ENCODE assay signal across 8 cellular contexts in the genomic region with DNA sequence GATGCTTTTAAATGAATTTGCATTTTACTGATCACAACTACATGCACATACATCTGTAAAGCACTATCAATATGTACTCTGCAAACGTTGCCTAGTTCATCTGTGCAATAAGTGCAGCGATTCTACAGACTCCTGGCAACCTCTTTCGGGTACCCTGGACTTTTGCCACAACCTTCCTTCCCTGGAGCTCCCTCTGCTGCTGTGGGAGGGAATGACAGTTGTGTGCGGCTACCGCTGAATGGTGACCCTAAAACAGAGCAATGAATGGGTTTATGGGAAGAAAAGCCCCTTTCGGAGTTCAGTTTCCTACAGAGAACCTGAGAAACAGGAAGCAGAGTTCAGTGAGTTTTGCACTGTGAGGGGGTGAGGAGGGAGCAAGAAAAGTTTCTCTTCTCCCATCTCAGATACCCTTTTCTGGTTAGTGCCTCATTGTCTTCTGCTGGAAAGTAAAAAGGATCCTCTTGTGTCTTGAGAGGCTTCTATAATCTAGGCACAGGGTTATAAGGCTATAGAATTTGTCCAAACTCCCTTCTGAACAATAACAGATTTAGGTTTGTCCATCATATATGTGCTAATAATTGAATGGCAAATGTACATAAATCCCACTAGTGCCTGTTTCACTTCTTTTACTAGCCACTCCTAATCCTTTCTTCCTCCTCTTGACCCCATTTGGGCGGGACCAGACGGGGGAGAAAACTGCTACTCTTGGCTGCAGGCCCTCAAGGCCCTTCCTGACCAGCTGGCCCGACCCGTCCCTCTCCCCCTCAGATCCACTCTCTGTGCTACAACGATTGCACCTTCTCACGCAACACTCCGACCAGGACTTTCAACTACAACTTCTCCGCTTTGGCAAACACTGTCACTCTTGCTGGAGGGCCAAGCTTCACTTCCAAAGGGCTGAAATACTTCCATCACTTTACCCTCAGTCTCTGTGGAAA. TPM values are rescaled to one million over a fixed set of nuclear protein-coding genes. Genes with fewer than 3 reads are reported as not detected.
DNase-seq lines count a peak whose midpoint lies in the region; ATAC-seq and TF ChIP-seq lines count a peak whose summit lies in the region.

No MANE protein-coding gene starts in this region.

- H3K36me3 Mint-ChIP-seq in WTC11: no peaks in the 10 kb centered on the region
- H3K36me3 Mint-ChIP-seq in neural crest cell (ENCODE audit: low read depth): no peaks in the 10 kb centered on the region

- CTCF ChIA-PET in WTC11 (lab: Charles Lee): interaction anchor here (0.6 to 3.4 kb wide), 27 partner anchors 10 to 112 kb away, joined by 3 to 23 read pairs (median 4); partner anchors contain the start of genes MYBPHL and SARS1

- POLR2A ChIA-PET in WTC11 (lab: Charles Lee): interaction anchor here (1.0 kb wide), 1 partner anchor 20 kb away, joined by 3 read pairs; the partner anchor contains the start of gene SARS1

- DNase-seq in A172 (ENCODE audit: low spot score): peak; percentile 33
- peak; percentile 85 for DNase-seq in NAMALWA (ENCODE audit: low spot score)
- peak; percentile 78 for DNase-seq in WTC11 (ENCODE audit: low spot score)
- peak; percentile 53 for DNase-seq in dermis blood vessel endothelial cell
- peak; percentile 34 for DNase-seq in neural crest cell (ENCODE audit: low read depth, low spot score)
- no peak for DNase-seq in NCI-H1048 (lab: John Stamatoyannopoulos, UW)

- no peak overlapping the region for H3K4me3 Mint-ChIP-seq in WTC11
- H3K4me3 Mint-ChIP-seq in neural crest cell: no peak overlapping the region

- H3K27ac Mint-ChIP-seq in WTC11 (no peak overlapping the region), neural crest cell (ENCODE audit: unreplicated experiment) (no peak overlapping the region)

- H3K27me3 Mint-ChIP-seq in WTC11 (ENCODE audit: low read depth) (no peaks in the 10 kb centered on the region; the same call in 1 of the 2 replicates), neural crest cell (ENCODE audit: low read depth) (no peaks in the 10 kb centered on the region)

- H3K4me1 Mint-ChIP-seq in WTC11 (peaks cover 3% of the 10 kb centered on the region), neural crest cell (peaks cover 12% of the 10 kb centered on the region)

- peak; percentile 95 for TF ChIP-seq CTCF in GM12872 (IDR thresholded peaks at IDR 0.05; ENCODE audit: insufficient read depth, low read depth, low read length)
- TF ChIP-seq CTCF in WTC11 (IDR thresholded peaks at IDR 0.05): peak; percentile 70
- peak; percentile 69 for TF ChIP-seq CTCF in neural crest cell (conservative IDR thresholded peaks at IDR 0.05)

- ATAC-seq in WTC11 (peak; percentile 71), GM21723 (IDR thresholded peaks at IDR 0.05; ENCODE audit: unreplicated experiment) (no peak)

- no peaks in the 10 kb centered on the region for H3K9me3 Mint-ChIP-seq in WTC11
- no peaks in the 10 kb centered on the region for H3K9me3 Mint-ChIP-seq in neural crest cell

TF ChIP-seq in WTC11, 78 proteins besides CTCF, POLR2A, EP300 and RAD21:
- TF ChIP-seq NR1H2 (CRISPR knock-in tag; IDR thresholded peaks at IDR 0.05) (no peak), ZNF219 (CRISPR knock-in tag; IDR thresholded peaks at IDR 0.05; ENCODE audit: borderline replicate concordance) (no peak), ATF1 (CRISPR knock-in tag; IDR thresholded peaks at IDR 0.05) (no peak), CDX4 (CRISPR knock-in tag; IDR thresholded peaks at IDR 0.05; ENCODE audit: borderline replicate concordance) (no peak), CREB1 (CRISPR knock-in tag; IDR thresholded peaks at IDR 0.05) (no peak), ZNF423 (CRISPR knock-in tag; IDR thresholded peaks at IDR 0.05) (no peak)
- TF ChIP-seq, protein P1, sequence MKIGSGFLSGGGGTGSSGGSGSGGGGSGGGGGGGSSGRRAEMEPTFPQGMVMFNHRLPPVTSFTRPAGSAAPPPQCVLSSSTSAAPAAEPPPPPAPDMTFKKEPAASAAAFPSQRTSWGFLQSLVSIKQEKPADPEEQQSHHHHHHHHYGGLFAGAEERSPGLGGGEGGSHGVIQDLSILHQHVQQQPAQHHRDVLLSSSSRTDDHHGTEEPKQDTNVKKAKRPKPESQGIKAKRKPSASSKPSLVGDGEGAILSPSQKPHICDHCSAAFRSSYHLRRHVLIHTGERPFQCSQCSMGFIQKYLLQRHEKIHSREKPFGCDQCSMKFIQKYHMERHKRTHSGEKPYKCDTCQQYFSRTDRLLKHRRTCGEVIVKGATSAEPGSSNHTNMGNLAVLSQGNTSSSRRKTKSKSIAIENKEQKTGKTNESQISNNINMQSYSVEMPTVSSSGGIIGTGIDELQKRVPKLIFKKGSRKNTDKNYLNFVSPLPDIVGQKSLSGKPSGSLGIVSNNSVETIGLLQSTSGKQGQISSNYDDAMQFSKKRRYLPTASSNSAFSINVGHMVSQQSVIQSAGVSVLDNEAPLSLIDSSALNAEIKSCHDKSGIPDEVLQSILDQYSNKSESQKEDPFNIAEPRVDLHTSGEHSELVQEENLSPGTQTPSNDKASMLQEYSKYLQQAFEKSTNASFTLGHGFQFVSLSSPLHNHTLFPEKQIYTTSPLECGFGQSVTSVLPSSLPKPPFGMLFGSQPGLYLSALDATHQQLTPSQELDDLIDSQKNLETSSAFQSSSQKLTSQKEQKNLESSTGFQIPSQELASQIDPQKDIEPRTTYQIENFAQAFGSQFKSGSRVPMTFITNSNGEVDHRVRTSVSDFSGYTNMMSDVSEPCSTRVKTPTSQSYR (CRISPR knock-in tag; IDR thresholded peaks at IDR 0.05): no peak
- TF ChIP-seq, protein P2, sequence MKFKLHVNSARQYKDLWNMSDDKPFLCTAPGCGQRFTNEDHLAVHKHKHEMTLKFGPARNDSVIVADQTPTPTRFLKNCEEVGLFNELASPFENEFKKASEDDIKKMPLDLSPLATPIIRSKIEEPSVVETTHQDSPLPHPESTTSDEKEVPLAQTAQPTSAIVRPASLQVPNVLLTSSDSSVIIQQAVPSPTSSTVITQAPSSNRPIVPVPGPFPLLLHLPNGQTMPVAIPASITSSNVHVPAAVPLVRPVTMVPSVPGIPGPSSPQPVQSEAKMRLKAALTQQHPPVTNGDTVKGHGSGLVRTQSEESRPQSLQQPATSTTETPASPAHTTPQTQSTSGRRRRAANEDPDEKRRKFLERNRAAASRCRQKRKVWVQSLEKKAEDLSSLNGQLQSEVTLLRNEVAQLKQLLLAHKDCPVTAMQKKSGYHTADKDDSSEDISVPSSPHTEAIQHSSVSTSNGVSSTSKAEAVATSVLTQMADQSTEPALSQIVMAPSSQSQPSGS (CRISPR knock-in tag; IDR thresholded peaks at IDR 0.05; ENCODE audit: borderline replicate concordance, low read depth): no peak

RNA-seq across cellular contexts. Expression of gene SARS1, which starts 19.8 kb away (rescaled TPM):
- total RNA-seq in A172 (2014; rRNA removed; shearing (Covaris generic)): 224 and 232 TPM in 2 replicates
- total RNA-seq in WTC11 (2021): 126 to 149 TPM (median 129 TPM) in 3 replicates
- total RNA-seq in dermis blood vessel endothelial cell: 178 and 206 TPM in 2 replicates
- total RNA-seq in neural crest cell: 156 and 158 TPM in 2 replicates

RNA-seq across cellular contexts. Expression of gene CELSR2, which starts 55.4 kb away (rescaled TPM):
- 10.3 and 14.9 TPM in 2 replicates for total RNA-seq in A172 (2014; rRNA removed; shearing (Covaris generic))
- 26.8 to 31.3 TPM (median 28.2 TPM) in 3 replicates for total RNA-seq in WTC11 (2021)
- total RNA-seq in dermis blood vessel endothelial cell: 1.4 and 1.8 TPM in 2 replicates
- 97.1 and 99.2 TPM in 2 replicates for total RNA-seq in neural crest cell
